In genomic region chr5:124698774-124699173, GRCh38 we compare ENCODE assay signal across 10 cellular contexts. TPM values are rescaled to one million over a fixed set of nuclear protein-coding genes. Genes with fewer than 3 reads are reported as not detected.
DNase-seq lines count a peak whose midpoint lies in the region; ATAC-seq, FAIRE-seq and TF ChIP-seq lines count a peak whose summit lies in the region.
"Had no signal": no experiment of that assay in that cellular context is flagged by ENCODE, and none has a peak within 500 bp of the region (broad histone marks: within the 10 kb centered on the region; RNA-seq: fewer than 3 reads in every experiment).

No MANE protein-coding gene starts in this region.

- H3K4me3 ChIP-seq in SU-DHL-6 (ENCODE audit: insufficient read depth, low read length, poor library complexity, severe bottlenecking) (no peak overlapping the region), heart right ventricle (no peak overlapping the region), pancreas (no peak overlapping the region)

- H3K4me1 ChIP-seq in heart right ventricle, result peaks cover 7 to 63% (median 42%) of the 10 kb centered on the region in 9 donors
- peaks cover 10 to 25% (median 18%) of the 10 kb centered on the region in 3 donors for H3K4me1 ChIP-seq in pancreas

- no peaks in the 10 kb centered on the region for H3K9me3 ChIP-seq in SU-DHL-6 (ENCODE audit: insufficient read depth, low read length)
- H3K9me3 ChIP-seq in heart right ventricle, result no peaks in the 10 kb centered on the region
- no peaks in the 10 kb centered on the region for H3K9me3 ChIP-seq in pancreas

- no peak overlapping the region for H3K9ac ChIP-seq in SU-DHL-6 (ENCODE audit: low read length)

- H3K79me2 ChIP-seq in SU-DHL-6 (ENCODE audit: insufficient read depth, low read length), result peaks cover 97% of the 10 kb centered on the region

- H3K4me2 ChIP-seq in SU-DHL-6 (ENCODE audit: low read depth, low read length, poor library complexity, severe bottlenecking), result no peak overlapping the region

- peak; percentile 41 for FAIRE-seq in pancreas (lab: Jason Lieb, UNC)

- H4K20me1 ChIP-seq in SU-DHL-6 (ENCODE audit: low read depth, low read length), result no peaks in the 10 kb centered on the region

- no peaks in the 10 kb centered on the region for H3K9me2 ChIP-seq in SU-DHL-6 (replicated peaks; ENCODE audit: insufficient read depth, low read length)

- 70 to 71% methylated on average over 1 of the region's 1 CpG for WGBS in heart right ventricle, 2 donors
- WGBS in pancreas, 2 donors, result 56 to 70% methylated on average over 1 of the region's 1 CpG

- H3K27ac ChIP-seq in SU-DHL-6 (ENCODE audit: low read depth, low read length) (peak overlapping the region; percentile 36; the same call in 1 of the 2 replicates), heart right ventricle (peak overlapping the region; percentile 4 to 85 (median 70)), pancreas (peak overlapping the region; percentile 4 to 60 (median 56))

- H3F3A ChIP-seq in SU-DHL-6 (ENCODE audit: insufficient read depth), result peaks cover 24% of the 10 kb centered on the region; the same call in 1 of the 2 replicates

- H2AFZ ChIP-seq in SU-DHL-6 (ENCODE audit: low read depth, low read length, severe bottlenecking), result no peak overlapping the region

- TF ChIP-seq CTCF in SU-DHL-6 (IDR thresholded peaks at IDR 0.05; ENCODE audit: insufficient read depth, low read length, poor library complexity, severe bottlenecking) (no peak), heart right ventricle (IDR thresholded peaks at IDR 0.05) (no peak), pancreas (IDR thresholded peaks at IDR 0.05) (no peak)

- H3K36me3 ChIP-seq in SU-DHL-6 (ENCODE audit: low read length) (peaks cover 16% of the 10 kb centered on the region), heart right ventricle (peaks cover 0 to 14% (median 0%) of the 10 kb centered on the region in 9 donors), pancreas (no peaks in the 10 kb centered on the region)

- DNase-seq in AG08395 (ENCODE audit: low spot score) (peak; percentile 50), heart right ventricle (no peak), pancreas (no peak), NCI-H2107 treated with DMSO at 0.1 percent for 48 hours (lab: John Stamatoyannopoulos, UW; ENCODE audit: unreplicated experiment) (no peak), NOMO-1 (lab: John Stamatoyannopoulos, UW; ENCODE audit: unreplicated experiment in 2 of 2) (no peak)
- no peak for DNase-seq in activated CD4-positive, alpha-beta T cell treated with anti-CD3 and anti-CD28 coated beads, Interleukin-2, amount 50 U/mL, for 48 hours
- DNase-seq: cerebellar nuclear complex, NCI-H2029 treated with DMSO at 0.1 percent for 48 hours had no signal

- H3K27me3 ChIP-seq in SU-DHL-6 (ENCODE audit: low read length), result no peaks in the 10 kb centered on the region
- no peaks in the 10 kb centered on the region for H3K27me3 ChIP-seq in heart right ventricle
- no peaks in the 10 kb centered on the region for H3K27me3 ChIP-seq in pancreas

- ATAC-seq in heart right ventricle (peak in 6 of 8 donors; percentile 26 to 65 (median 40)), pancreas (peak in 3 of 4 donors; percentile 43 to 55 (median 45)), HG03025 (IDR thresholded peaks at IDR 0.05; ENCODE audit: low FRiP score, unreplicated experiment) (no peak)

- intact Hi-C loops in heart right ventricle (cut with DNase I), result no loop called here
- intact Hi-C loops in pancreas (cut with DNase I), result no loop called here

RNA-seq across cellular contexts. Expression of gene ZNF608, which starts 47.7 kb away (rescaled TPM):
- total RNA-seq in heart right ventricle, result 10 to 100 TPM in 9 of 10 donors, 1 to 10 TPM in 1; 9.8 to 22.9 (median 13.1) TPM
- 10 to 100 TPM in 1 of 2 donors, 1 to 10 TPM in 1; 3.3 to 17.2 TPM for polyA plus RNA-seq in heart right ventricle
- 10 to 100 TPM in 5 of 6 donors, 1 to 10 TPM in 1; 9.3 to 21.6 (median 11.4) TPM for total RNA-seq in pancreas
- polyA plus RNA-seq in pancreas, result 10 to 100 TPM; 13.7 to 14.8 TPM
